8 cellular contexts compared by ENCODE assay signal in genomic region chr14:99682809-99683618, GRCh38. TPM values are rescaled to one million over a fixed set of nuclear protein-coding genes. Genes with fewer than 3 reads are reported as not detected.
DNase-seq lines count a peak whose midpoint lies in the region; ATAC-seq and TF ChIP-seq lines count a peak whose summit lies in the region.

No MANE protein-coding gene starts in this region.

- DNase-seq in DMS153 treated with DMSO at 0.1 percent for 48 hours (lab: John Stamatoyannopoulos, UW; ENCODE audit: unreplicated experiment) (peak; percentile 13), DMS153 (lab: John Stamatoyannopoulos, UW) (no peak), NCI-H2196 (lab: John Stamatoyannopoulos, UW; ENCODE audit: unreplicated experiment) (peak; percentile 74), colonic mucosa (peak; percentile 84), left lobe of liver (ENCODE audit: low spot score) (peak; percentile 83)
- peak; percentile 89 for DNase-seq in activated CD4-positive, alpha-beta T cell treated with anti-CD3 and anti-CD28 coated beads for 48 hours
- peak; percentile 76 to 84 for DNase-seq in stimulated activated CD4-positive, alpha-beta T cell treated with anti-CD3 and anti-CD28 coated beads, Interleukin-1b, Interleukin-23, amount 100 ng/mL, for 4 hours (ENCODE audit: low read depth in 2 of 2)

- ATAC-seq in HG02970 (IDR thresholded peaks at IDR 0.05; ENCODE audit: low FRiP score, unreplicated experiment) = peak; percentile 40
- ATAC-seq in left lobe of liver = peak; percentile 67

- H3K9me3 ChIP-seq in colonic mucosa = no peaks in the 10 kb centered on the region

- no peaks in the 10 kb centered on the region for H3K36me3 ChIP-seq in colonic mucosa

- H3K4me1 ChIP-seq in colonic mucosa = peaks cover 5% of the 10 kb centered on the region

- H3K27me3 ChIP-seq in colonic mucosa = no peaks in the 10 kb centered on the region

- peak overlapping the region; percentile 48 to 84 for H3K9ac ChIP-seq in colonic mucosa (ENCODE audit: low read depth in 2 of 2, low read length in 2 of 2)

- TF ChIP-seq CTCF in colonic mucosa (IDR thresholded peaks at IDR 0.05) = peak; percentile 92

- peak overlapping the region; percentile 53 for H3K4me3 ChIP-seq in colonic mucosa

- peak overlapping the region; percentile 51 for H3K27ac ChIP-seq in colonic mucosa

- intact Hi-C loops in colonic mucosa (cut with DNase I) = loop anchor here (5.0 kb wide), 1 partner anchor 204 kb away; no protein-coding TSS in a partner anchor

RNA-seq across cellular contexts. Expression of gene CYP46A1, which starts 1.1 kb away (rescaled TPM):
- total RNA-seq in colonic mucosa (under 1 TPM; 0.05 to 0.25 TPM), left lobe of liver (1.5 TPM)

RNA-seq across cellular contexts. Expression of gene HHIPL1, which starts 38.1 kb away (rescaled TPM):
- total RNA-seq in colonic mucosa = under 1 TPM; 0.44 to 0.93 TPM
- total RNA-seq in left lobe of liver = 0.96 TPM
